ENCODE assay signal across 1 cellular context in genomic region chr16:16146380-16147315, GRCh38.
TF ChIP-seq lines count a peak whose summit lies in the region.

No MANE protein-coding gene starts in this region.

TF ChIP-seq in SK-N-SH treated with all-trans-retinoic acid at 6 μM for 48 hours, 23 proteins besides CTCF, POLR2A, EP300 and RAD21 (continued from another document):
- TF ChIP-seq CREB5 (CRISPR knock-in tag; IDR thresholded peaks at IDR 0.05; ENCODE audit: low read depth): no peak
- no peak for TF ChIP-seq TSHZ2 (CRISPR knock-in tag; IDR thresholded peaks at IDR 0.05)
